13 cellular contexts compared by ENCODE assay signal in genomic region chr1:109216662-109217061, GRCh38. TPM values are rescaled to one million over a fixed set of nuclear protein-coding genes. Genes with fewer than 3 reads are reported as not detected.
DNase-seq lines count a peak whose midpoint lies in the region; ATAC-seq and TF ChIP-seq lines count a peak whose summit lies in the region.
"Had no signal": no experiment of that assay in that cellular context is flagged by ENCODE, and none has a peak within 500 bp of the region (broad histone marks: within the 10 kb centered on the region; RNA-seq: fewer than 3 reads in every experiment).

No MANE protein-coding gene starts in this region.

- CTCF ChIA-PET in PC-9 (lab: Charles Lee) = no interaction called here
- CTCF ChIA-PET in mammary epithelial cell (lab: Charles Lee; ENCODE audit: low non-redundant PET) = no interaction called here

- in situ Hi-C loops in GM23248 (cut with MboI) (no loop called here), mammary epithelial cell (cut with MboI; ENCODE audit: low sequenced_read_pairs in 2 of 2) (no loop called here)

- H2AFZ ChIP-seq in GM23248 (no peak overlapping the region), PC-9 (no peak overlapping the region), mammary epithelial cell (ENCODE audit: low read depth, low read length) (no peak overlapping the region)

- H3K9me3 ChIP-seq in GM23248 (ENCODE audit: low read depth) (no peaks in the 10 kb centered on the region), PC-9 (ENCODE audit: insufficient read depth, low read depth) (no peaks in the 10 kb centered on the region), mammary epithelial cell (replicated peaks; ENCODE audit: insufficient read depth, low read length) (no peaks in the 10 kb centered on the region)
- H3K9me3 ChIP-seq: neutrophil had no signal

- 87 to 92% methylated on average over 4 of the region's 4 CpGs for WGBS in GM23248 (ENCODE audit: low coverage in 1 of 2, low lambda C conversion rate in 2 of 2, missing lambda C conversion rate in 2 of 2), 2 experiments
- WGBS in mammary epithelial cell (ENCODE audit: low coverage, missing lambda C conversion rate) = 88% methylated on average over 4 of the region's 4 CpGs

- H4K20me1 ChIP-seq in GM23248 (ENCODE audit: insufficient read depth) (peaks cover 11% of the 10 kb centered on the region), PC-9 (ENCODE audit: insufficient read depth) (peaks cover 40% of the 10 kb centered on the region), mammary epithelial cell (ENCODE audit: insufficient read depth, low read length) (no peaks in the 10 kb centered on the region)

- no peaks in the 10 kb centered on the region for H3K9me3 Mint-ChIP-seq in neural crest cell

- no TSS peak for BruUV-seq in PC-9 (replicated peaks; lab: Mats Ljungman, UMichigan)
- BruUV-seq in mammary epithelial cell (replicated peaks; lab: Mats Ljungman, UMichigan) = no TSS peak

- H3K4me1 ChIP-seq in GM23248 (ENCODE audit: insufficient read depth) = peaks cover 9% of the 10 kb centered on the region; the same call in 1 of the 2 replicates
- peaks cover 36% of the 10 kb centered on the region for H3K4me1 ChIP-seq in PC-9 (replicated peaks; ENCODE audit: insufficient read depth)
- peaks cover 17% of the 10 kb centered on the region for H3K4me1 ChIP-seq in mammary epithelial cell (ENCODE audit: insufficient read depth, low read length)

- H3F3A ChIP-seq in GM23248 (ENCODE audit: insufficient read depth) (peaks cover 36% of the 10 kb centered on the region), PC-9 (ENCODE audit: insufficient read depth, low read depth) (peaks cover 31% of the 10 kb centered on the region)

- H3K27ac ChIP-seq in GM23248 = peak overlapping the region; percentile 94
- peak overlapping the region; percentile 91 for H3K27ac ChIP-seq in PC-9
- H3K27ac ChIP-seq in mammary epithelial cell (ENCODE audit: insufficient read depth, low read depth, low read length) = no peak overlapping the region
- H3K27ac ChIP-seq: neutrophil had no signal

- H3K27me3 ChIP-seq in GM23248 (replicated peaks; ENCODE audit: insufficient read depth) (no peaks in the 10 kb centered on the region), PC-9 (ENCODE audit: insufficient read depth, low read depth) (no peaks in the 10 kb centered on the region), mammary epithelial cell (ENCODE audit: insufficient read depth, low read length) (no peaks in the 10 kb centered on the region)
- H3K27me3 ChIP-seq: neutrophil had no signal

- peak overlapping the region; percentile 90 for H3K4me3 Mint-ChIP-seq in neural crest cell

- peak overlapping the region; percentile 95 for H3K4me2 ChIP-seq in GM23248 (ENCODE audit: unreplicated experiment)
- peak overlapping the region; percentile 93 for H3K4me2 ChIP-seq in PC-9
- H3K4me2 ChIP-seq in mammary epithelial cell (ENCODE audit: insufficient read depth, low read depth, low read length) = peak overlapping the region; percentile 29

- H3K4me3 ChIP-seq in GM23248 (peak overlapping the region; percentile 93), PC-9 (peak overlapping the region; percentile 87; the same call in 1 of the 2 replicates), mammary epithelial cell (replicated peaks in 1 of 3; ENCODE audit: insufficient read depth in 1 of 3, low read depth in 2 of 3, low read length in 3 of 3) (no peak overlapping the region)

- no peaks in the 10 kb centered on the region for H3K9me2 ChIP-seq in GM23248 (ENCODE audit: insufficient read depth)
- H3K9me2 ChIP-seq in PC-9 (ENCODE audit: insufficient read depth) = no peaks in the 10 kb centered on the region

- H3K9ac ChIP-seq in GM23248 = 0 out of 2 replicates have a peak overlapping the region, but pooled peaks have one; percentile 93
- H3K9ac ChIP-seq in mammary epithelial cell (ENCODE audit: insufficient read depth, low read length) = no peak overlapping the region

- peaks cover 25% of the 10 kb centered on the region for H3K36me3 ChIP-seq in GM23248 (ENCODE audit: low read depth)
- peaks cover 52% of the 10 kb centered on the region for H3K36me3 ChIP-seq in PC-9 (ENCODE audit: low read depth)
- H3K36me3 ChIP-seq in mammary epithelial cell (ENCODE audit: insufficient read depth, low read length) = peaks cover 9% of the 10 kb centered on the region

- H3K4me1 Mint-ChIP-seq in neural crest cell = peaks cover 41% of the 10 kb centered on the region

- H3K79me2 ChIP-seq in GM23248 (ENCODE audit: insufficient read depth) = peaks cover 78% of the 10 kb centered on the region
- H3K79me2 ChIP-seq in PC-9 (ENCODE audit: low read depth) = peaks cover 75% of the 10 kb centered on the region
- H3K79me2 ChIP-seq in mammary epithelial cell (ENCODE audit: insufficient read depth, low read length) = peaks cover 77% of the 10 kb centered on the region

- dilution Hi-C loops in mammary epithelial cell (cut with HindIII; ENCODE audit: low sequenced_read_pairs) = no loop called here

- no peak for ATAC-seq in GM19023 (IDR thresholded peaks at IDR 0.05; ENCODE audit: unreplicated experiment)

- H3K27me3 Mint-ChIP-seq in neural crest cell (ENCODE audit: low read depth) = no peaks in the 10 kb centered on the region

- intact Hi-C loops in PC-9 (cut with micrococcal nuclease; ENCODE audit: unreplicated experiment) (no loop called here), mammary epithelial cell (cut with micrococcal nuclease) (no loop called here)

- DNase-seq in GM23248 (no peak), PC-9 (peak in 1 of 2 experiments; percentile 52), mammary epithelial cell (no peak), neural crest cell (ENCODE audit: low read depth, low spot score) (no peak), kidney glomerular epithelial cell (lab: John Stamatoyannopoulos, UW) (no peak), NCI-H146 (lab: John Stamatoyannopoulos, UW) (no peak)
- DNase-seq: central memory CD4-positive, alpha-beta T cell; DMS79 treated with DMSO at 0.1 percent for 48 hours; NCI-H1092; NCI-H82; SW 1271 had no signal

- H3K36me3 Mint-ChIP-seq in neural crest cell (ENCODE audit: low read depth) = peaks cover 13% of the 10 kb centered on the region

- H3K27ac Mint-ChIP-seq in neural crest cell (ENCODE audit: unreplicated experiment) = no peak overlapping the region

- TF ChIP-seq CTCF in PC-9 (conservative IDR thresholded peaks at IDR 0.05) = no peak
- no peak for TF ChIP-seq CTCF in mammary epithelial cell (conservative IDR thresholded peaks at IDR 0.05 in 1 of 2, IDR thresholded peaks at IDR 0.05 in 1 of 2; ENCODE audit: extremely low read depth in 1 of 2, insufficient read depth in 1 of 2, low read depth in 1 of 2, low read length in 2 of 2)
- TF ChIP-seq CTCF in neural crest cell (conservative IDR thresholded peaks at IDR 0.05) = no peak

- POLR2A ChIA-PET in PC-9 (lab: Charles Lee; ENCODE audit: unreplicated experiment) = no interaction called here

RNA-seq across cellular contexts. Expression of gene SARS1, which starts 2.9 kb away (rescaled TPM):
- total RNA-seq in GM23248 (2014; rRNA removed; shearing (Covaris generic)) = 365 and 410 TPM in 2 replicates
- polyA plus RNA-seq in GM23248 (2016; fragmentation: Nextera tagmentation; extraction: Ambion mirVana) (353 and 355 TPM in 2 replicates), mammary epithelial cell (282 TPM)
- total RNA-seq in PC-9 (2021) (206 and 279 TPM in 2 replicates), mammary epithelial cell (100 to 1,000 TPM; 349 to 468 TPM), neural crest cell (156 and 158 TPM in 2 replicates)
- 291 TPM for polyA minus RNA-seq in mammary epithelial cell

RNA-seq across cellular contexts. Expression of gene CELSR2, which starts 32.7 kb away (rescaled TPM):
- 0.13 and 0.32 TPM in 2 replicates for total RNA-seq in GM23248 (2014; rRNA removed; shearing (Covaris generic))
- polyA plus RNA-seq in GM23248 (2016; fragmentation: Nextera tagmentation; extraction: Ambion mirVana) (0.11 and 0.25 TPM in 2 replicates), mammary epithelial cell (17.4 TPM)
- total RNA-seq in PC-9 (2021) (19.0 and 19.5 TPM in 2 replicates), mammary epithelial cell (10 to 100 TPM; 34.7 to 36.0 TPM), neural crest cell (97.1 and 99.2 TPM in 2 replicates)
- 49.9 TPM for polyA minus RNA-seq in mammary epithelial cell

Comparison
In these comparisons a context has a peak if more than half of its experiments do, and no peak if none do; other contexts are left out.
1. H3K4me2 ChIP-seq: peak in every context shown above with its lines; median percentile 95 in GM23248; 93 in PC-9; 29 in mammary epithelial cell.
2. H3K4me3 ChIP-seq: peak in GM23248 (single experiment) and PC-9 (single experiment); none in mammary epithelial cell (0 of 3).
3. RNA of gene CELSR2, which starts 32.7 kb away (total RNA-seq): 97.1 to 99.2 TPM in neural crest cell, 34.7 to 36.0 TPM in mammary epithelial cell and 19.0 to 19.5 TPM in PC-9; 0.13 to 0.32 TPM in GM23248; every median in the first group is over 10 times any median in the second.